ENCODE assay signal across 10 cellular contexts in genomic region chr12:110555509-110556406, GRCh38. TPM values are rescaled to one million over a fixed set of nuclear protein-coding genes. Genes with fewer than 3 reads are reported as not detected.
A peak's percentile ranks its signal among the peaks of the same experiment; 100 is the strongest.
DNase-seq lines count a peak whose midpoint lies in the region; ATAC-seq and TF ChIP-seq lines count a peak whose summit lies in the region.
"Had no signal": no experiment of that assay in that cellular context is flagged by ENCODE, and none has a peak within 500 bp of the region (broad histone marks: within the 10 kb centered on the region; RNA-seq: fewer than 3 reads in every experiment).

No MANE protein-coding gene starts in this region.

- no peaks in the 10 kb centered on the region for H3K9me2 ChIP-seq in SK-N-SH

- H2AFZ ChIP-seq in SK-N-SH (ENCODE audit: low read depth), result no peak overlapping the region

- H3K27ac Mint-ChIP-seq in T-helper 2 cell treated with Interferon-gamma antibody and Interleukin-4, amounts not matched to agents 5 μg/mL and 100 μg/mL, for 36 hours, result peak overlapping the region; percentile 16

- no peak for TF ChIP-seq RAD21 in SK-N-SH (IDR thresholded peaks at IDR 0.05; ENCODE audit: low read length)

- H3K9me3 ChIP-seq in SK-N-SH, result no peaks in the 10 kb centered on the region

- 43% methylated on average over 9 of the region's 9 CpGs for WGBS in SK-N-SH (ENCODE audit: low lambda C conversion rate)

- TF ChIP-seq CTCF in SK-N-SH (IDR thresholded peaks at IDR 0.05), result no peak

- H3K4me1 Mint-ChIP-seq in T-helper 2 cell treated with Interferon-gamma antibody and Interleukin-4, amounts not matched to agents 5 μg/mL and 100 μg/mL, for 36 hours (ENCODE audit: low read depth), result peaks cover 28% of the 10 kb centered on the region

- H3K4me1 ChIP-seq in SK-N-SH (ENCODE audit: control insufficient read depth in 1 of 2, insufficient read depth in 2 of 2, low read depth in 1 of 2, low read length in 1 of 2), result peaks cover 9 to 19% of the 10 kb centered on the region in 2 experiments

- no peak for DNase-seq in T-helper 2 cell treated with Interferon-gamma antibody and Interleukin-4, amounts not matched to agents 5 μg/mL and 100 μg/mL, for 36 hours (ENCODE audit: low spot score)
- DNase-seq in T-helper 2 cell (no peak), SK-N-SH (no peak), foreskin melanocyte (peak; percentile 72), mesenteric fat pad (ENCODE audit: low spot score) (no peak), anterior cingulate cortex (lab: John Stamatoyannopoulos, UW) (no peak)

- POLR2A ChIA-PET in SK-N-SH (lab: Yijun Ruan, JAX), result no interaction called here

- H3K27me3 Mint-ChIP-seq in T-helper 2 cell treated with Interferon-gamma antibody and Interleukin-4, amounts not matched to agents 5 μg/mL and 100 μg/mL, for 36 hours (ENCODE audit: low read depth), result no peaks in the 10 kb centered on the region
- H3K27me3 Mint-ChIP-seq: B cell, progenitor cell of endocrine pancreas had no signal

- 0 out of 2 replicates have a peak overlapping the region, but pooled peaks have one; percentile 23 for H3K9ac ChIP-seq in SK-N-SH

- CTCF ChIA-PET in SK-N-SH (lab: Yijun Ruan, JAX), result interaction anchor here (1.0 to 1.6 kb wide), 8 partner anchors 19 to 270 kb away, joined by 3 to 9 read pairs (median 3); partner anchors contain the start of genes ARPC3 and FAM216A

- no peak for ATAC-seq in HG03342 (IDR thresholded peaks at IDR 0.05; ENCODE audit: unreplicated experiment)

- H3K27ac ChIP-seq in SK-N-SH (ENCODE audit: low read depth in 2 of 2, low read length in 1 of 2) (peak overlapping the region; percentile 34 to 39; a peak in 2 of 4 replicates), skin epidermis (peak overlapping the region in 11 of 21 experiments; percentile 3 to 65 (median 33))

- H4K20me1 ChIP-seq in SK-N-SH (ENCODE audit: insufficient read depth), result peaks cover 37% of the 10 kb centered on the region

- peaks cover 4 to 6% of the 10 kb centered on the region in 2 experiments for H3K36me3 ChIP-seq in SK-N-SH (replicated peaks in 1 of 2; ENCODE audit: control insufficient read depth in 1 of 2, insufficient read depth in 2 of 2, low read length in 1 of 2)

- H3K79me2 ChIP-seq in SK-N-SH (ENCODE audit: insufficient read depth), result peaks cover 75% of the 10 kb centered on the region

- H3K4me2 ChIP-seq in SK-N-SH, result peak overlapping the region; percentile 64

- no peaks in the 10 kb centered on the region for H3K27me3 ChIP-seq in SK-N-SH (ENCODE audit: insufficient read depth)

- H3K36me3 Mint-ChIP-seq in T-helper 2 cell treated with Interferon-gamma antibody and Interleukin-4, amounts not matched to agents 5 μg/mL and 100 μg/mL, for 36 hours (ENCODE audit: low read depth), result peaks cover 44% of the 10 kb centered on the region

- H3K4me3 ChIP-seq in SK-N-SH (ENCODE audit: low read depth in 2 of 2, low read length in 1 of 2) (no peak overlapping the region), skin epidermis (no peak overlapping the region)

- H3F3A ChIP-seq in SK-N-SH (replicated peaks; ENCODE audit: insufficient read depth), result no peaks in the 10 kb centered on the region

- H3K4me3 Mint-ChIP-seq in T-helper 2 cell treated with Interferon-gamma antibody and Interleukin-4, amounts not matched to agents 5 μg/mL and 100 μg/mL, for 36 hours, result no peak overlapping the region
- H3K4me3 Mint-ChIP-seq: B cell had no signal

- peaks cover 10% of the 10 kb centered on the region for H3K9me3 Mint-ChIP-seq in T-helper 2 cell treated with Interferon-gamma antibody and Interleukin-4, amounts not matched to agents 5 μg/mL and 100 μg/mL, for 36 hours

- TF ChIP-seq EP300 in SK-N-SH (IDR thresholded peaks at IDR 0.05; ENCODE audit: borderline replicate concordance in 1 of 2, low read depth in 1 of 2, low read length in 1 of 2), result no peak

TF ChIP-seq in SK-N-SH, 30 proteins besides CTCF, POLR2A, EP300 and RAD21:
- TF ChIP-seq POLR2AphosphoS5 (IDR thresholded peaks at IDR 0.05; ENCODE audit: low read depth, low read length), result peak; percentile 23; the same call in 1 of the 2 replicates
- no peak for TF ChIP-seq NRF1 (IDR thresholded peaks at IDR 0.05; ENCODE audit: low read depth, low read length)
- TF ChIP-seq MXI1 (IDR thresholded peaks at IDR 0.05; ENCODE audit: low read depth, low read length), result 0 out of 2 replicates have a peak, but pooled peaks have one; percentile 29
- TF ChIP-seq USF1 (IDR thresholded peaks at IDR 0.05; ENCODE audit: borderline replicate concordance, low read depth), result no peak
- no peak for TF ChIP-seq MEF2A (IDR thresholded peaks at IDR 0.05; ENCODE audit: borderline replicate concordance, low read depth)
- no peak for TF ChIP-seq MAX (IDR thresholded peaks at IDR 0.05; ENCODE audit: low read depth)
- 0 out of 2 replicates have a peak, but pooled peaks have one; percentile 19 for TF ChIP-seq GATA2 (CRISPR knock-in tag; IDR thresholded peaks at IDR 0.05)
- TF ChIP-seq JUND (IDR thresholded peaks at IDR 0.05), result peak; percentile 38; the same call in 1 of the 2 replicates
- peak; percentile 36; the same call in 1 of the 2 replicates for TF ChIP-seq PBX3 (IDR thresholded peaks at IDR 0.05)
- TF ChIP-seq TCF12 (IDR thresholded peaks at IDR 0.05), result peak; percentile 57; the same call in 1 of the 2 replicates
- TF ChIP-seq FOSL2 (IDR thresholded peaks at IDR 0.05; ENCODE audit: borderline replicate concordance, low read depth), result peak; percentile 34; the same call in 1 of the 2 replicates
- no peak for TF ChIP-seq RFX5 (IDR thresholded peaks at IDR 0.05; ENCODE audit: low read length)
- TF ChIP-seq CHD2 (IDR thresholded peaks at IDR 0.05; ENCODE audit: low read length, partially characterized antibody), result no peak

RNA-seq across cellular contexts. Expression of gene PPTC7, which starts 27.4 kb away (rescaled TPM):
- 9.6 and 14.0 TPM in 2 replicates for polyA plus RNA-seq in SK-N-SH (2012; rRNA removed)
- 13.7 and 14.2 TPM in 2 replicates for polyA plus RNA-seq in SK-N-SH (2012; cell fraction: cytosol; rRNA removed)
- polyA plus RNA-seq in SK-N-SH (2012; cell fraction: nucleus; rRNA removed), result 4.8 and 9.6 TPM in 2 replicates
- 29.9 TPM for total RNA-seq in mesenteric fat pad

RNA-seq across cellular contexts. Expression of gene RAD9B, which starts 53.6 kb away (rescaled TPM):
- 0.15 and 0.20 TPM in 2 replicates for polyA plus RNA-seq in SK-N-SH (2012; rRNA removed)
- polyA plus RNA-seq in SK-N-SH (2012; cell fraction: cytosol; rRNA removed), result 0.24 and 0.26 TPM in 2 replicates
- 0.25 and 0.29 TPM in 2 replicates for polyA plus RNA-seq in SK-N-SH (2012; cell fraction: nucleus; rRNA removed)
- total RNA-seq in mesenteric fat pad, result 0.90 TPM

RNA-seq across cellular contexts. Expression of gene VPS29, which starts 53.8 kb away (rescaled TPM):
- polyA plus RNA-seq in SK-N-SH (2012; rRNA removed), result 110 and 131 TPM in 2 replicates
- polyA plus RNA-seq in SK-N-SH (2012; cell fraction: cytosol; rRNA removed), result 127 and 168 TPM in 2 replicates
- polyA plus RNA-seq in SK-N-SH (2012; cell fraction: nucleus; rRNA removed), result 101 and 209 TPM in 2 replicates
- 110 TPM for total RNA-seq in mesenteric fat pad

RNA-seq across cellular contexts. Expression of gene TCTN1, which starts 58.2 kb away (rescaled TPM):
- polyA plus RNA-seq in SK-N-SH (2012; rRNA removed), result 40.2 and 43.2 TPM in 2 replicates
- polyA plus RNA-seq in SK-N-SH (2012; cell fraction: cytosol; rRNA removed), result 45.6 and 47.0 TPM in 2 replicates
- polyA plus RNA-seq in SK-N-SH (2012; cell fraction: nucleus; rRNA removed), result 110 and 120 TPM in 2 replicates
- total RNA-seq in mesenteric fat pad, result 22.7 TPM
